ENCODE assay signal across 1 cellular context in genomic region chr10:102072867-102073527, GRCh38.
TF ChIP-seq lines count a peak whose summit lies in the region.

No MANE protein-coding gene starts in this region.

TF ChIP-seq in IMR-90, 13 proteins besides CTCF, POLR2A, EP300 and RAD21:
- no peak for TF ChIP-seq NFE2L2 (IDR thresholded peaks at IDR 0.05; ENCODE audit: low read depth, low read length)
- TF ChIP-seq SMC3 (IDR thresholded peaks at IDR 0.05; ENCODE audit: low read depth, low read length): peak; percentile 83
- TF ChIP-seq RFX5 (IDR thresholded peaks at IDR 0.05; ENCODE audit: low read depth, low read length): no peak
